Comparison of ENCODE assay signal across 10 cellular contexts in genomic region chr9:129497837-129498450, GRCh38.
DNase-seq lines count a peak whose midpoint lies in the region; ATAC-seq, FAIRE-seq and TF ChIP-seq lines count a peak whose summit lies in the region.
"Had no signal": no experiment of that assay in that cellular context is flagged by ENCODE, and none has a peak within 500 bp of the region (broad histone marks: within the 10 kb centered on the region; RNA-seq: fewer than 3 reads in every experiment).

No MANE protein-coding gene starts in this region.

- ATAC-seq in lung (ENCODE audit: insufficient read depth, low FRiP score) (no peak), GM19467 (IDR thresholded peaks at IDR 0.05; ENCODE audit: unreplicated experiment) (no peak), HG03460 (IDR thresholded peaks at IDR 0.05; ENCODE audit: unreplicated experiment) (no peak)
- ATAC-seq in CD4-positive, alpha-beta T cell (ENCODE audit: poor library complexity) = no peak
- ATAC-seq: stimulated activated memory B cell treated with anti-CD40 and anti-IgM and Interleukin-4, amounts not matched to agents 10 μg/mL and 1 μg/mL and 100 μg/mL, for 72 hours had no signal

- no peak for TF ChIP-seq CTCF in bronchial epithelial cell (IDR thresholded peaks at IDR 0.05; ENCODE audit: insufficient read depth, low read length, severe bottlenecking)
- no peak for TF ChIP-seq CTCF in lung (IDR thresholded peaks at IDR 0.05; ENCODE audit: control extremely low read depth, extremely low read depth)
- TF ChIP-seq CTCF in testis (IDR thresholded peaks at IDR 0.05) = no peak
- no peak for TF ChIP-seq CTCF in CD4-positive, alpha-beta T cell (IDR thresholded peaks at IDR 0.05)

- peak overlapping the region; percentile 57 for H3K27ac Mint-ChIP-seq in activated CD4-positive, alpha-beta T cell treated with anti-CD3 and anti-CD28 coated beads, Interleukin-2, amount 10 ng/mL, durations not matched to agents 24 days and 14 days
- no peak overlapping the region for H3K27ac Mint-ChIP-seq in CD4-positive, alpha-beta T cell
- H3K27ac Mint-ChIP-seq: stimulated activated memory B cell treated with anti-CD40 and anti-IgM and Interleukin-4, amounts not matched to agents 10 μg/mL and 1 μg/mL and 100 μg/mL, for 72 hours had no signal

- H3K4me1 Mint-ChIP-seq in activated CD4-positive, alpha-beta T cell treated with anti-CD3 and anti-CD28 coated beads, Interleukin-2, amount 10 ng/mL, durations not matched to agents 24 days and 14 days = peaks cover 31% of the 10 kb centered on the region
- peaks cover 27% of the 10 kb centered on the region for H3K4me1 Mint-ChIP-seq in CD4-positive, alpha-beta T cell (ENCODE audit: low read depth)

- TF ChIP-seq POLR2A in testis (IDR thresholded peaks at IDR 0.05) = no peak

- H3K36me3 ChIP-seq in bronchial epithelial cell (ENCODE audit: control insufficient read depth, insufficient read depth, low read length) = peaks cover 2% of the 10 kb centered on the region
- H3K36me3 ChIP-seq in lung (ENCODE audit: control insufficient read depth in 2 of 2, insufficient read depth in 2 of 2, low read length in 2 of 2) = peaks cover 0 to 8% of the 10 kb centered on the region in 2 donors
- no peaks in the 10 kb centered on the region for H3K36me3 ChIP-seq in testis (ENCODE audit: low read depth, missing control alignments)

- peak overlapping the region; percentile 30 for H3K4me3 Mint-ChIP-seq in activated CD4-positive, alpha-beta T cell treated with anti-CD3 and anti-CD28 coated beads, Interleukin-2, amount 10 ng/mL, durations not matched to agents 24 days and 14 days
- no peak overlapping the region for H3K4me3 Mint-ChIP-seq in CD4-positive, alpha-beta T cell
- H3K4me3 Mint-ChIP-seq: stimulated activated memory B cell treated with anti-CD40 and anti-IgM and Interleukin-4, amounts not matched to agents 10 μg/mL and 1 μg/mL and 100 μg/mL, for 72 hours had no signal

- H3K9me3 ChIP-seq in lung (ENCODE audit: control insufficient read depth in 2 of 2, insufficient read depth in 1 of 2, low read length in 1 of 2) = no peaks in the 10 kb centered on the region
- H3K9me3 ChIP-seq in testis = no peaks in the 10 kb centered on the region
- H3K9me3 ChIP-seq in CD4-positive, alpha-beta T cell (ENCODE audit: control insufficient read depth, low read length) = no peaks in the 10 kb centered on the region

- CTCF ChIA-PET in CD4-positive, alpha-beta T cell (lab: Charles Lee) = interaction anchor here (1.8 kb wide), 1 partner anchor 324 kb away, joined by 3 read pairs; no protein-coding TSS in a partner anchor

- H3K36me3 Mint-ChIP-seq in activated CD4-positive, alpha-beta T cell treated with anti-CD3 and anti-CD28 coated beads, Interleukin-2, amount 10 ng/mL, durations not matched to agents 24 days and 14 days (ENCODE audit: low read depth) = peaks cover 38% of the 10 kb centered on the region
- peaks cover 4% of the 10 kb centered on the region for H3K36me3 Mint-ChIP-seq in CD4-positive, alpha-beta T cell (ENCODE audit: low read depth)

- no peak for DNase-seq in activated CD4-positive, alpha-beta T cell treated with anti-CD3 and anti-CD28 coated beads, Interleukin-2, amount 10 ng/mL, durations not matched to agents 24 days and 14 days
- no peak for DNase-seq in activated CD4-positive, alpha-beta T cell treated with anti-CD3 and anti-CD28 coated beads for 4 hours
- DNase-seq in bronchial epithelial cell (ENCODE audit: low read depth) = no peak
- DNase-seq in lung (ENCODE audit: low spot score) = no peak
- peak; percentile 50 for DNase-seq in testis
- no peak for DNase-seq in CD4-positive, alpha-beta T cell
- DNase-seq: midbrain had no signal

- no peaks in the 10 kb centered on the region for H3K27me3 Mint-ChIP-seq in activated CD4-positive, alpha-beta T cell treated with anti-CD3 and anti-CD28 coated beads, Interleukin-2, amount 10 ng/mL, durations not matched to agents 24 days and 14 days
- peaks cover 3% of the 10 kb centered on the region for H3K27me3 Mint-ChIP-seq in CD4-positive, alpha-beta T cell

- WGBS in lung, 2 donors = 57 to 81% methylated on average over 6 of the region's 6 CpGs
- 47 to 61% methylated on average over 6 of the region's 6 CpGs for WGBS in testis, 2 donors

- H3K27me3 ChIP-seq in bronchial epithelial cell (ENCODE audit: control insufficient read depth, insufficient read depth, low read length) (no peaks in the 10 kb centered on the region), lung (ENCODE audit: control insufficient read depth, insufficient read depth) (no peaks in the 10 kb centered on the region), testis (no peaks in the 10 kb centered on the region)
- no peaks in the 10 kb centered on the region for H3K27me3 ChIP-seq in CD4-positive, alpha-beta T cell (ENCODE audit: control insufficient read depth, insufficient read depth, low read length)

- POLR2A ChIA-PET in CD4-positive, alpha-beta T cell (lab: Charles Lee) = interaction anchor here (1.1 to 3.0 kb wide), 3 partner anchors 8 to 320 kb away, joined by 3 to 8 read pairs (median 5); partner anchors contain the start of gene IER5L

- peak overlapping the region; percentile 93 to 98 for H3K27ac ChIP-seq in lung (ENCODE audit: low read depth in 1 of 2, low read length in 1 of 2)
- peak overlapping the region; percentile 93 to 94 for H3K27ac ChIP-seq in testis
- no peak overlapping the region for H3K27ac ChIP-seq in CD4-positive, alpha-beta T cell (ENCODE audit: low read depth, low read length)

- H3K4me1 ChIP-seq in lung (ENCODE audit: control insufficient read depth in 2 of 2, insufficient read depth in 2 of 2, low read length in 2 of 2) (peaks cover 0 to 11% of the 10 kb centered on the region in 2 donors), testis (peaks cover 50% of the 10 kb centered on the region)

- peak; percentile 23 for FAIRE-seq in bronchial epithelial cell (lab: Jason Lieb, UNC)

- H3K9me3 Mint-ChIP-seq in activated CD4-positive, alpha-beta T cell treated with anti-CD3 and anti-CD28 coated beads, Interleukin-2, amount 10 ng/mL, durations not matched to agents 24 days and 14 days = no peaks in the 10 kb centered on the region
- H3K9me3 Mint-ChIP-seq in CD4-positive, alpha-beta T cell = no peaks in the 10 kb centered on the region
- H3K9me3 Mint-ChIP-seq: stimulated activated memory B cell treated with anti-CD40 and anti-IgM and Interleukin-4, amounts not matched to agents 10 μg/mL and 1 μg/mL and 100 μg/mL, for 72 hours had no signal

- peak overlapping the region; percentile 71 for H3K4me3 ChIP-seq in bronchial epithelial cell (ENCODE audit: low read depth, low read length)
- H3K4me3 ChIP-seq in lung = no peak overlapping the region
- peak overlapping the region in 1 of 2 donors; percentile 62 for H3K4me3 ChIP-seq in testis

- intact Hi-C loops in activated CD4-positive, alpha-beta T cell treated with anti-CD3 and anti-CD28 coated beads, Interleukin-2, amount 10 ng/mL, durations not matched to agents 24 days and 14 days (cut with micrococcal nuclease) = loop anchor here (2.0 to 5.0 kb wide), 2 partner anchors 15 to 84 kb away; no protein-coding TSS in a partner anchor
- intact Hi-C loops in testis (cut with DNase I; ENCODE audit: low total_unique reads) = loop anchor here (10.0 kb wide), 2 partner anchors 107 to 323 kb away; partner anchors contain the start of gene IER5L
- intact Hi-C loops in CD4-positive, alpha-beta T cell (cut with DNase I, micrococcal nuclease) = loop anchor here (5.0 to 10.0 kb wide), 2 partner anchors 41 to 87 kb away; no protein-coding TSS in a partner anchor
